In genomic region chr2:216538538-216538937, GRCh38 we compare ENCODE assay signal across 12 cellular contexts. TPM values are rescaled to one million over a fixed set of nuclear protein-coding genes. Genes with fewer than 3 reads are reported as not detected.
DNase-seq lines count a peak whose midpoint lies in the region; ATAC-seq and TF ChIP-seq lines count a peak whose summit lies in the region.
"Had no signal": no experiment of that assay in that cellular context is flagged by ENCODE, and none has a peak within 500 bp of the region (broad histone marks: within the 10 kb centered on the region; RNA-seq: fewer than 3 reads in every experiment).

No MANE protein-coding gene starts in this region.

- H3K27me3 Mint-ChIP-seq in CD8-positive, alpha-beta memory T cell = peaks cover 5 to 14% of the 10 kb centered on the region in 2 donors
- H3K27me3 Mint-ChIP-seq in natural killer cell treated with Interleukin-12 subunit alpha and Interleukin-12 subunit beta and Interleukin-15 and Interleukin-18, amount 100 ng/mL, for 72 hours = no peaks in the 10 kb centered on the region

- no peaks in the 10 kb centered on the region for H3K4me1 Mint-ChIP-seq in CD8-positive, alpha-beta memory T cell
- H3K4me1 Mint-ChIP-seq in natural killer cell treated with Interleukin-12 subunit alpha and Interleukin-12 subunit beta and Interleukin-15 and Interleukin-18, amount 100 ng/mL, for 72 hours (ENCODE audit: low read depth in 2 of 2) = peaks cover 18 to 21% of the 10 kb centered on the region in 2 donors

- no peak for TF ChIP-seq CTCF in mucosa of descending colon (IDR thresholded peaks at IDR 0.05)

- no peak overlapping the region for H3K4me3 Mint-ChIP-seq in CD8-positive, alpha-beta memory T cell
- H3K4me3 Mint-ChIP-seq in natural killer cell treated with Interleukin-12 subunit alpha and Interleukin-12 subunit beta and Interleukin-15 and Interleukin-18, amount 100 ng/mL, for 72 hours = no peak overlapping the region

- no peaks in the 10 kb centered on the region for H3K9me3 Mint-ChIP-seq in CD8-positive, alpha-beta memory T cell
- H3K9me3 Mint-ChIP-seq in natural killer cell treated with Interleukin-12 subunit alpha and Interleukin-12 subunit beta and Interleukin-15 and Interleukin-18, amount 100 ng/mL, for 72 hours = no peaks in the 10 kb centered on the region

- H3K27ac Mint-ChIP-seq in CD8-positive, alpha-beta memory T cell = no peak overlapping the region
- no peak overlapping the region for H3K27ac Mint-ChIP-seq in natural killer cell treated with Interleukin-12 subunit alpha and Interleukin-12 subunit beta and Interleukin-15 and Interleukin-18, amount 100 ng/mL, for 72 hours

- POLR2A ChIA-PET in CD8-positive, alpha-beta memory T cell (lab: Charles Lee) = no interaction called here

- peaks cover 0 to 3% (median 0%) of the 10 kb centered on the region in 3 donors for H3K36me3 Mint-ChIP-seq in CD8-positive, alpha-beta memory T cell
- H3K36me3 Mint-ChIP-seq in natural killer cell treated with Interleukin-12 subunit alpha and Interleukin-12 subunit beta and Interleukin-15 and Interleukin-18, amount 100 ng/mL, for 72 hours = no peaks in the 10 kb centered on the region

- H3K36me3 ChIP-seq in mucosa of descending colon (ENCODE audit: low read depth) = no peaks in the 10 kb centered on the region
- no peaks in the 10 kb centered on the region for H3K36me3 ChIP-seq in CD8-positive, alpha-beta memory T cell (ENCODE audit: insufficient read depth, low read length)

- H3K27ac ChIP-seq in CD8-positive, alpha-beta memory T cell (ENCODE audit: low read depth, low read length) = no peak overlapping the region

- peaks cover 7% of the 10 kb centered on the region for H3K4me1 ChIP-seq in mucosa of descending colon (ENCODE audit: low read depth)
- H3K4me1 ChIP-seq in CD8-positive, alpha-beta memory T cell (ENCODE audit: insufficient read depth, low read length) = no peaks in the 10 kb centered on the region

- H3K4me3 ChIP-seq in mucosa of descending colon = no peak overlapping the region
- no peak overlapping the region for H3K4me3 ChIP-seq in CD8-positive, alpha-beta memory T cell (ENCODE audit: low read length)

- in situ Hi-C loops in ACHN (cut with HindIII; ENCODE audit: low pct_ligation_motif_present, low pct_unique_long_range_greater_than_20kb, low sequenced_read_pairs) = loop anchor here (25.0 kb wide), 1 partner anchor 99 kb away; the partner anchor contains the start of gene IGFBP2

- DNase-seq in ACHN (peak; percentile 38), DMS53 treated with DMSO at 0.1 percent for 48 hours (lab: John Stamatoyannopoulos, UW; ENCODE audit: unreplicated experiment) (peak; percentile 59), kidney glomerular epithelial cell (lab: John Stamatoyannopoulos, UW) (peak; percentile 81), mucosa of descending colon (no peak)
- no peak for DNase-seq in activated effector memory CD4-positive, alpha-beta T cell treated with anti-CD3 and anti-CD28 coated beads, Interleukin-2, amount 50 U/mL, for 16 hours
- no peak for DNase-seq in CD8-positive, alpha-beta memory T cell
- no peak for DNase-seq in natural killer cell treated with Interleukin-12 subunit alpha and Interleukin-12 subunit beta and Interleukin-15 and Interleukin-18, amount 100 ng/mL, for 72 hours (ENCODE audit: low spot score)
- DNase-seq: DMS 273 treated with DMSO at 0.1 percent for 48 hours, H7, Kasumi-1, NCI-H1417, NCI-H524 had no signal

- intact Hi-C loops in mucosa of descending colon (cut with DNase I, micrococcal nuclease) = no loop called here

- H3K27me3 ChIP-seq in CD8-positive, alpha-beta memory T cell (ENCODE audit: insufficient read depth, low read length, poor library complexity, severe bottlenecking) = no peaks in the 10 kb centered on the region

- peak; percentile 5 for ATAC-seq in mucosa of descending colon
- ATAC-seq in natural killer cell treated with Interleukin-12 subunit alpha and Interleukin-12 subunit beta and Interleukin-15 and Interleukin-18, amount 100 ng/mL, for 72 hours = no peak

- CTCF ChIA-PET in CD8-positive, alpha-beta memory T cell (lab: Charles Lee) = no interaction called here

- no peaks in the 10 kb centered on the region for H3K9me3 ChIP-seq in mucosa of descending colon
- no peaks in the 10 kb centered on the region for H3K9me3 ChIP-seq in CD8-positive, alpha-beta memory T cell (ENCODE audit: low read length)

RNA-seq across cellular contexts. Expression of gene RPL37A, which starts 39.9 kb away (rescaled TPM):
- 1,000 to 10,000 TPM; 1,908 to 2,059 (median 1,949) TPM for total RNA-seq in mucosa of descending colon
- 1,000 to 10,000 TPM; 3,637 to 3,698 TPM for total RNA-seq in CD8-positive, alpha-beta memory T cell
- 3,268 TPM for polyA plus RNA-seq in CD8-positive, alpha-beta memory T cell
- total RNA-seq in natural killer cell treated with Interleukin-12 subunit alpha and Interleukin-12 subunit beta and Interleukin-15 and Interleukin-18, amount 100 ng/mL, for 72 hours = 1,000 to 10,000 TPM; 1,675 to 1,724 TPM

Comparison
In these comparisons a context has a peak if more than half of its experiments do, and no peak if none do; other contexts are left out.
1. DNase-seq: peak in ACHN (single experiment), DMS53 treated with DMSO at 0.1 percent for 48 hours (single experiment) and kidney glomerular epithelial cell (single experiment); none in mucosa of descending colon (0 of 3), activated effector memory CD4-positive, alpha-beta T cell treated with anti-CD3 and anti-CD28 coated beads, Interleukin-2, amount 50 U/mL, for 16 hours (single experiment), CD8-positive, alpha-beta memory T cell (0 of 5) and natural killer cell treated with Interleukin-12 subunit alpha and Interleukin-12 subunit beta and Interleukin-15 and Interleukin-18, amount 100 ng/mL, for 72 hours (single experiment).